Comparison of ENCODE assay signal across 8 cellular contexts in genomic region chr9:129617167-129617566, GRCh38. TPM values are rescaled to one million over a fixed set of nuclear protein-coding genes. Genes with fewer than 3 reads are reported as not detected.
DNase-seq lines count a peak whose midpoint lies in the region; ATAC-seq and TF ChIP-seq lines count a peak whose summit lies in the region.

No MANE protein-coding gene starts in this region.

- TF ChIP-seq POLR2A in adrenal gland (IDR thresholded peaks at IDR 0.05) (no peak), testis (IDR thresholded peaks at IDR 0.05) (no peak)

- ATAC-seq in DND-41 (ENCODE audit: insufficient read depth, low read depth) (peak; percentile 33; the same call in 1 of the 3 replicates), lower lobe of right lung (no peak), HG03521 (IDR thresholded peaks at IDR 0.05; ENCODE audit: unreplicated experiment) (no peak)

- 0 to 17% (median 5%) methylated on average over 1 of the region's 1 CpG; no CpG with 5 or more reads in 1 of the 4 donors for WGBS in adrenal gland, 4 donors
- 19% methylated on average over 1 of the region's 1 CpG; no CpG with 5 or more reads in 1 of the 2 donors for WGBS in testis, 2 donors

- H3K27ac ChIP-seq in DND-41 (ENCODE audit: low read length): no peak overlapping the region
- H3K27ac ChIP-seq in adrenal gland: no peak overlapping the region
- H3K27ac ChIP-seq in lower lobe of right lung: no peak overlapping the region
- no peak overlapping the region for H3K27ac ChIP-seq in testis

- no peak overlapping the region for H3K9ac ChIP-seq in DND-41 (ENCODE audit: low read depth, low read length)

- no peak for DNase-seq in DND-41
- DNase-seq in HT1080 (ENCODE audit: low read depth): peak; percentile 56
- peak in 1 of 7 donors; percentile 17 for DNase-seq in adrenal gland
- no peak for DNase-seq in lower lobe of right lung
- DNase-seq in testis: no peak
- no peak for DNase-seq in DMS153 (lab: John Stamatoyannopoulos, UW)
- DNase-seq in NCI-H526 (lab: John Stamatoyannopoulos, UW): no peak

- no peak overlapping the region for H2AFZ ChIP-seq in DND-41 (ENCODE audit: low read depth, low read length)

- H3K9me3 ChIP-seq in DND-41 (ENCODE audit: insufficient read depth, low read length, severe bottlenecking) (no peaks in the 10 kb centered on the region), adrenal gland (replicated peaks in 1 of 3) (no peaks in the 10 kb centered on the region), lower lobe of right lung (no peaks in the 10 kb centered on the region), testis (no peaks in the 10 kb centered on the region)

- no peaks in the 10 kb centered on the region for H3K36me3 ChIP-seq in DND-41 (ENCODE audit: insufficient read depth, low read length)
- no peaks in the 10 kb centered on the region for H3K36me3 ChIP-seq in adrenal gland (replicated peaks in 1 of 2)
- H3K36me3 ChIP-seq in lower lobe of right lung: no peaks in the 10 kb centered on the region
- no peaks in the 10 kb centered on the region for H3K36me3 ChIP-seq in testis (ENCODE audit: low read depth, missing control alignments)

- peaks cover 25% of the 10 kb centered on the region for H3K27me3 ChIP-seq in DND-41 (ENCODE audit: insufficient read depth, low read length, poor library complexity)
- no peaks in the 10 kb centered on the region for H3K27me3 ChIP-seq in adrenal gland
- H3K27me3 ChIP-seq in lower lobe of right lung (ENCODE audit: low read depth): peaks cover 22% of the 10 kb centered on the region
- no peaks in the 10 kb centered on the region for H3K27me3 ChIP-seq in testis

- intact Hi-C loops in adrenal gland (cut with DNase I): loop anchor here in 1 of 2 donors (10.0 kb wide), 2 partner anchors 232 to 292 kb away; no protein-coding TSS in a partner anchor
- intact Hi-C loops in lower lobe of right lung (cut with DNase I): loop anchor here (10.0 kb wide), 1 partner anchor 482 kb away; no protein-coding TSS in a partner anchor
- intact Hi-C loops in testis (cut with DNase I; ENCODE audit: low total_unique reads): no loop called here

- no peaks in the 10 kb centered on the region for H4K20me1 ChIP-seq in DND-41 (ENCODE audit: insufficient read depth, low read length)

- no peak overlapping the region for H3K4me2 ChIP-seq in DND-41 (ENCODE audit: insufficient read depth, low read length)

- H3K4me1 ChIP-seq in DND-41 (ENCODE audit: insufficient read depth, low read length): peaks cover 12% of the 10 kb centered on the region
- peaks cover 0 to 10% of the 10 kb centered on the region in 2 donors for H3K4me1 ChIP-seq in adrenal gland (replicated peaks in 1 of 2)
- H3K4me1 ChIP-seq in lower lobe of right lung: peaks cover 7% of the 10 kb centered on the region
- H3K4me1 ChIP-seq in testis: peaks cover 8% of the 10 kb centered on the region

- no peaks in the 10 kb centered on the region for H3K79me2 ChIP-seq in DND-41 (ENCODE audit: insufficient read depth, low read length)

- H3K4me3 ChIP-seq in DND-41 (ENCODE audit: low read depth in 1 of 2, low read length in 2 of 2) (no peak overlapping the region), adrenal gland (no peak overlapping the region), lower lobe of right lung (no peak overlapping the region), testis (no peak overlapping the region)

- TF ChIP-seq CTCF in DND-41 (IDR thresholded peaks at IDR 0.05; ENCODE audit: borderline replicate concordance, extremely low read depth, low read length, poor library complexity, severe bottlenecking): peak; percentile 52
- TF ChIP-seq CTCF in adrenal gland (IDR thresholded peaks at IDR 0.05): peak in 5 of 6 experiments; percentile 21 to 39 (median 28)
- TF ChIP-seq CTCF in lower lobe of right lung (IDR thresholded peaks at IDR 0.05): peak; percentile 22
- no peak for TF ChIP-seq CTCF in testis (IDR thresholded peaks at IDR 0.05)

RNA-seq across cellular contexts. Expression of gene C9orf50, which starts 3.7 kb away (rescaled TPM):
- total RNA-seq in HT1080 (2014; rRNA removed; shearing (Covaris generic)): not detected in 2 replicates
- polyA plus RNA-seq in HT1080 (2015; cell fraction: cytosol; rRNA removed): not detected in 2 replicates
- 0.19 TPM in 1 of 2 replicates, not detected in the other for polyA plus RNA-seq in HT1080 (2015; cell fraction: nucleus; rRNA removed)
- total RNA-seq in adrenal gland: under 1 TPM in 2 of 8 donors, not detected in 6; 0.14 to 0.37 TPM
- polyA plus RNA-seq in adrenal gland: under 1 TPM in 2 of 3 donors, not detected in 1; 0.56 to 0.74 TPM
- total RNA-seq in lower lobe of right lung: not detected
- 1 to 10 TPM; 3.7 to 9.4 TPM for total RNA-seq in testis
- 14.6 TPM for polyA plus RNA-seq in testis (ENCODE audit: insufficient read depth, low read depth, low replicate concordance)

RNA-seq across cellular contexts. Expression of gene NTMT1, which starts 8.8 kb away (rescaled TPM):
- total RNA-seq in HT1080 (2014; rRNA removed; shearing (Covaris generic)): 65.9 and 66.4 TPM in 2 replicates
- 55.8 and 77.9 TPM in 2 replicates for polyA plus RNA-seq in HT1080 (2015; cell fraction: cytosol; rRNA removed)
- 36.7 and 44.6 TPM in 2 replicates for polyA plus RNA-seq in HT1080 (2015; cell fraction: nucleus; rRNA removed)
- total RNA-seq in adrenal gland (100 to 1,000 TPM in 4 of 8 donors, 10 to 100 TPM in 4; 27.2 to 190 (median 88.3) TPM), lower lobe of right lung (25.1 TPM), testis (10 to 100 TPM; 71.8 to 82.6 TPM)
- polyA plus RNA-seq in adrenal gland (100 to 1,000 TPM in 1 of 3 donors, 10 to 100 TPM in 2; 40.0 to 122 (median 87.5) TPM), testis (ENCODE audit: insufficient read depth, low read depth, low replicate concordance) (189 TPM)

RNA-seq across cellular contexts. Expression of gene ASB6, which starts 24.8 kb away (rescaled TPM):
- total RNA-seq in HT1080 (2014; rRNA removed; shearing (Covaris generic)): 28.7 and 31.6 TPM in 2 replicates
- 26.7 and 31.9 TPM in 2 replicates for polyA plus RNA-seq in HT1080 (2015; cell fraction: cytosol; rRNA removed)
- polyA plus RNA-seq in HT1080 (2015; cell fraction: nucleus; rRNA removed): 27.3 and 39.5 TPM in 2 replicates
- total RNA-seq in adrenal gland (10 to 100 TPM; 21.3 to 31.8 (median 26.8) TPM), lower lobe of right lung (14.6 TPM), testis (10 to 100 TPM; 51.2 to 61.7 TPM)
- polyA plus RNA-seq in adrenal gland (10 to 100 TPM; 11.2 to 34.2 (median 30.6) TPM), testis (ENCODE audit: insufficient read depth, low read depth, low replicate concordance) (21.4 TPM)

RNA-seq across cellular contexts. Expression of gene PRRX2, which starts 48.3 kb away (rescaled TPM):
- not detected in 2 replicates for total RNA-seq in HT1080 (2014; rRNA removed; shearing (Covaris generic))
- not detected in 2 replicates for polyA plus RNA-seq in HT1080 (2015; cell fraction: cytosol; rRNA removed)
- polyA plus RNA-seq in HT1080 (2015; cell fraction: nucleus; rRNA removed): not detected in 2 replicates
- total RNA-seq in adrenal gland (1 to 10 TPM; 1.7 to 8.3 (median 4.0) TPM), lower lobe of right lung (2.5 TPM), testis (10 to 100 TPM; 14.6 to 19.1 TPM)
- polyA plus RNA-seq in adrenal gland (10 to 100 TPM in 1 of 3 donors, 1 to 10 TPM in 1, under 1 TPM in 1; 0.15 to 14.2 (median 8.1) TPM), testis (ENCODE audit: insufficient read depth, low read depth, low replicate concordance) (15.3 TPM)

Comparison
In these comparisons a context has a peak if more than half of its experiments do, and no peak if none do; other contexts are left out.
1. CTCF ChIP-seq: peak in DND-41 (single experiment), adrenal gland (5 of 6) and lower lobe of right lung (single experiment); none in testis (0 of 3).